Comparison of ENCODE assay signal across 36 cellular contexts in genomic region chr9:98419260-98419603, GRCh38.
"Had no signal": no experiment of that assay in that cellular context is flagged by ENCODE, and none has a peak within 500 bp of the region (broad histone marks: within the 10 kb centered on the region; RNA-seq: fewer than 3 reads in every experiment).

No MANE protein-coding gene starts in this region.

- H3K4me3 ChIP-seq: ascending aorta, cardiac muscle cell, MG63, Peyer's patch, SJSA1 had no signal

- FAIRE-seq: TTC549 had no signal

- H3K9ac ChIP-seq: SK-N-SH had no signal

- H3K4me1 Mint-ChIP-seq: activated CD4-positive, alpha-beta T cell treated with anti-CD3 and anti-CD28 coated beads for 36 hours; activated CD4-positive, alpha-beta T cell treated with anti-CD3 and anti-CD28 coated beads, Interleukin-2, amount 10 ng/mL, durations not matched to agents 7 days and 5 days; activated naive CD4-positive, alpha-beta T cell treated with anti-CD3 and anti-CD28 coated beads, Interleukin-2, amount 50 U/mL, for 24 hours; activated naive CD8-positive, alpha-beta T cell treated with anti-CD3 and anti-CD28 coated beads, Interleukin-2, amount 10 ng/mL, durations not matched to agents 7 days and 5 days; central memory CD8-positive, alpha-beta T cell had no signal

- H3K4me2 ChIP-seq: SK-N-SH had no signal

- H3K9me3 ChIP-seq: ascending aorta, MG63, Peyer's patch, SJSA1, SK-N-SH had no signal

- ATAC-seq: activated CD4-positive, alpha-beta T cell treated with anti-CD3 and anti-CD28 coated beads for 36 hours; activated CD4-positive, CD25-positive, alpha-beta regulatory T cell treated with anti-CD3 and anti-CD28 coated beads, Interleukin-2, amount 50 U/mL, for 24 hours; activated CD8-positive, alpha-beta T cell treated with anti-CD3 and anti-CD28 coated beads, Interleukin-2, amount 10 ng/mL, durations not matched to agents 7 days and 5 days; PC-3; WTC11 had no signal

- H3K36me3 ChIP-seq: ascending aorta, cardiac muscle cell, MG63, Peyer's patch, SJSA1 had no signal

- H3K4me3 Mint-ChIP-seq: activated CD4-positive, alpha-beta T cell treated with anti-CD3 and anti-CD28 coated beads for 36 hours; activated CD4-positive, alpha-beta T cell treated with anti-CD3 and anti-CD28 coated beads, Interleukin-2, amount 10 ng/mL, durations not matched to agents 7 days and 5 days; activated CD8-positive, alpha-beta T cell treated with anti-CD3 and anti-CD28 coated beads, Interleukin-2, amount 10 ng/mL, durations not matched to agents 7 days and 5 days; activated naive CD4-positive, alpha-beta T cell treated with anti-CD3 and anti-CD28 coated beads, Interleukin-2, amount 50 U/mL, for 24 hours; activated naive CD8-positive, alpha-beta T cell treated with anti-CD3 and anti-CD28 coated beads, Interleukin-2, amount 10 ng/mL, durations not matched to agents 7 days and 5 days; activated T-cell treated with anti-CD3 and anti-CD28 coated beads, Interleukin-2, amount 50 U/mL, for 24 hours; central memory CD8-positive, alpha-beta T cell; T-helper 1 cell treated with Interleukin-12 subunit alpha and Interleukin-12 subunit beta and Interleukin-4 antibody, amounts not matched to agents 30 μg/mL and 1 μg/mL, for 36 hours; T-helper 2 cell treated with Interferon-gamma antibody and Interleukin-4, amounts not matched to agents 5 μg/mL and 100 μg/mL, for 36 hours; WTC11 had no signal

- DNase-seq: activated CD4-positive, alpha-beta T cell treated with anti-CD3 and anti-CD28 coated beads for 36 hours; activated CD4-positive, alpha-beta T cell treated with anti-CD3 and anti-CD28 coated beads, Interleukin-2, amount 10 ng/mL, durations not matched to agents 7 days and 5 days; activated CD4-positive, alpha-beta T cell treated with anti-CD3 and anti-CD28 coated beads, Interleukin-2, amount 50 U/mL, for 48 hours; activated CD8-positive, alpha-beta T cell treated with anti-CD3 and anti-CD28 coated beads, Interleukin-2, amount 10 ng/mL, durations not matched to agents 7 days and 5 days; activated gamma-delta T cell; activated naive CD4-positive, alpha-beta T cell treated with Interleukin-2 at 50 U/mL for 16 hours; activated naive CD8-positive, alpha-beta T cell treated with anti-CD3 and anti-CD28 coated beads, Interleukin-2, amount 10 ng/mL, durations not matched to agents 7 days and 5 days; activated T-cell treated with anti-CD3 and anti-CD28 coated beads, Interleukin-2, amount 50 U/mL, for 24 hours; amygdala; Kasumi-1; KG1; MG63; NCI-H1048; NCI-H1105 treated with DMSO at 0.1 percent for 48 hours; NCI-H1436 treated with DMSO at 0.1 percent for 48 hours; NCI-H1694 treated with DMSO at 0.1 percent for 48 hours; NCI-H2029; NCI-H510A; NCI-H526; NCI-H774; PC-3; Peyer's patch; RPMI8226; SHP77 treated with DMSO at 0.1 percent for 48 hours; SK-N-SH had no signal

- H3K27me3 ChIP-seq: ascending aorta, cardiac muscle cell, MG63, Peyer's patch, SJSA1 had no signal

- H3K9me3 Mint-ChIP-seq: activated CD4-positive, alpha-beta T cell treated with anti-CD3 and anti-CD28 coated beads, Interleukin-2, amount 10 ng/mL, durations not matched to agents 7 days and 5 days; activated naive CD4-positive, alpha-beta T cell treated with anti-CD3 and anti-CD28 coated beads, Interleukin-2, amount 50 U/mL, for 24 hours; activated naive CD8-positive, alpha-beta T cell treated with anti-CD3 and anti-CD28 coated beads, Interleukin-2, amount 10 ng/mL, durations not matched to agents 7 days and 5 days; activated T-cell treated with anti-CD3 and anti-CD28 coated beads, Interleukin-2, amount 50 U/mL, for 24 hours; activated T-helper 2 cell treated with anti-CD3 and anti-CD28 coated beads, Interferon-gamma antibody, Interleukin-2, Interleukin-4, amounts not matched to agents 10 μg/mL and 5 μg/mL and 100 μg/mL, durations not matched to agents 14 hours and 24 hours and 36 hours; central memory CD8-positive, alpha-beta T cell; T-helper 1 cell treated with Interleukin-12 subunit alpha and Interleukin-12 subunit beta and Interleukin-4 antibody, amounts not matched to agents 30 μg/mL and 1 μg/mL, for 36 hours; T-helper 2 cell treated with Interferon-gamma antibody and Interleukin-4, amounts not matched to agents 5 μg/mL and 100 μg/mL, for 36 hours had no signal

- H3K27ac ChIP-seq: ascending aorta, cardiac muscle cell, Peyer's patch, SJSA1 had no signal

- H3K4me1 ChIP-seq: ascending aorta, Peyer's patch, SJSA1 had no signal

- H3K36me3 Mint-ChIP-seq: activated naive CD4-positive, alpha-beta T cell treated with anti-CD3 and anti-CD28 coated beads, Interleukin-2, amount 50 U/mL, for 24 hours; activated naive CD8-positive, alpha-beta T cell treated with anti-CD3 and anti-CD28 coated beads, Interleukin-2, amount 10 ng/mL, durations not matched to agents 7 days and 5 days; WTC11 had no signal

- H3K27ac Mint-ChIP-seq: activated CD4-positive, alpha-beta T cell treated with anti-CD3 and anti-CD28 coated beads for 36 hours; activated CD4-positive, alpha-beta T cell treated with anti-CD3 and anti-CD28 coated beads, Interleukin-2, amount 10 ng/mL, durations not matched to agents 7 days and 5 days; activated CD8-positive, alpha-beta T cell treated with anti-CD3 and anti-CD28 coated beads, Interleukin-2, amount 10 ng/mL, durations not matched to agents 7 days and 5 days; activated naive CD4-positive, alpha-beta T cell treated with anti-CD3 and anti-CD28 coated beads, Interleukin-2, amount 50 U/mL, for 24 hours; activated naive CD8-positive, alpha-beta T cell treated with anti-CD3 and anti-CD28 coated beads, Interleukin-2, amount 10 ng/mL, durations not matched to agents 7 days and 5 days; activated T-cell treated with anti-CD3 and anti-CD28 coated beads, Interleukin-2, amount 50 U/mL, for 24 hours; activated T-helper 2 cell treated with anti-CD3 and anti-CD28 coated beads, Interferon-gamma antibody, Interleukin-2, Interleukin-4, amounts not matched to agents 10 μg/mL and 5 μg/mL and 100 μg/mL, durations not matched to agents 14 hours and 24 hours and 36 hours; T-helper 1 cell treated with Interleukin-12 subunit alpha and Interleukin-12 subunit beta and Interleukin-4 antibody, amounts not matched to agents 30 μg/mL and 1 μg/mL, for 36 hours; T-helper 2 cell treated with Interferon-gamma antibody and Interleukin-4, amounts not matched to agents 5 μg/mL and 100 μg/mL, for 36 hours; WTC11 had no signal
